ENCODE assay signal across 10 cellular contexts in the genomic region with DNA sequence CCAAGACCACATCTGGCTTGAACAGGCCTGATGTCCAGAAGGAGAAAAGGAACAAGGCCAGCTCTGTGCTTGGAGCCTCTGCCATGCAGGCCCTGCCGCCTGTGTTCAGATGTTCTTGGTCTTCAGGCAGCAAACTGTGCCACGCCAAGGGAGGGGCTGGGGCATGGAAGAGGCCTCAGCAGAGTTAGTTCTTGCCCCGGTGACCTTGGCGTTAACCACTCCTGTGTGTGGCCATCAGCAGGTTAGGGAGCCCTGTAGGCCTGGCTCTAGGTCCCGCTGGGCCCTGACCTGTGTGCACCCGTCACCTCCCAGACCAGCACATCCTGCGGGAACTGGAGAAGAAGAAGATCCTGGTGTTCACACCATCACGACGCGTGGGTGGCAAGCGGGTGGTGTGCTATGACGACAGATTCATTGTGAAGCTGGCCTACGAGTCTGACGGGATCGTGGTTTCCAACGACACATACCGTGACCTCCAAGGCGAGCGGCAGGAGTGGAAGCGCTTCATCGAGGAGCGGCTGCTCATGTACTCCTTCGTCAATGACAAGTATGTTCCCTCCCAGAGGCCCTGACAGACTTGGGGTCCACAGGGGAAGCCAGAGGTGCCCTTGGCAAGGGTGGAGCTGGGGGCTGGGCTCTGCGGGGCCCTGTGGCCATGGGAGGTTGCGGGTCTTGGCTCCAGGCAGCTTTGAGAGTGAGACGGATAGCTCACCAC. TPM values are rescaled to one million over a fixed set of nuclear protein-coding genes. Genes with fewer than 3 reads are reported as not detected.
DNase-seq lines count a peak whose midpoint lies in the region; ATAC-seq lines count a peak whose summit lies in the region.
"Had no signal": no experiment of that assay in that cellular context is flagged by ENCODE, and none has a peak within 500 bp of the region (broad histone marks: within the 10 kb centered on the region; RNA-seq: fewer than 3 reads in every experiment).

No MANE protein-coding gene starts in this region.

- POLR2A ChIA-PET in naive thymus-derived CD4-positive, alpha-beta T cell (lab: Charles Lee), result interaction anchor here (0.6 to 4.5 kb wide), 3 partner anchors 9 to 40 kb away, joined by 3 to 52 read pairs (median 8); partner anchors contain the start of gene MEAF6

- CTCF ChIA-PET in naive thymus-derived CD4-positive, alpha-beta T cell (lab: Charles Lee), result interaction anchor here (0.6 kb wide), 1 partner anchor 9 kb away, joined by 4 read pairs; no protein-coding TSS in a partner anchor

- peaks cover 26% of the 10 kb centered on the region in 2 donors for H3K4me1 ChIP-seq in naive thymus-derived CD4-positive, alpha-beta T cell (ENCODE audit: control insufficient read depth in 2 of 2, insufficient read depth in 2 of 2, low read length in 2 of 2)

- no peaks in the 10 kb centered on the region for H3K9me3 Mint-ChIP-seq in activated naive CD8-positive, alpha-beta T cell (ENCODE audit: low read depth)
- no peaks in the 10 kb centered on the region for H3K9me3 Mint-ChIP-seq in naive thymus-derived CD4-positive, alpha-beta T cell

- peak overlapping the region; percentile 95 for H3K27ac ChIP-seq in naive thymus-derived CD4-positive, alpha-beta T cell (ENCODE audit: low read depth, low read length)
- H3K27ac ChIP-seq: SJCRH30 had no signal

- no peaks in the 10 kb centered on the region for H3K9me3 ChIP-seq in naive thymus-derived CD4-positive, alpha-beta T cell (ENCODE audit: control insufficient read depth in 2 of 3, low read length in 3 of 3)
- H3K9me3 ChIP-seq: SJCRH30 had no signal

- peak in 2 of 3 donors; percentile 40 for DNase-seq in stimulated activated CD4-positive, alpha-beta T cell treated with anti-CD3 and anti-CD28 coated beads, Interleukin-12 subunit alpha, Interleukin-12 subunit beta, amount 100 ng/mL, for 48 hours (ENCODE audit: low read depth in 2 of 3, low spot score in 1 of 3)
- DNase-seq in stimulated activated CD4-positive, alpha-beta T cell treated with anti-CD3 and anti-CD28 coated beads, Interleukin-12 subunit alpha, Interleukin-12 subunit beta, amount 100 ng/mL, for 4 hours, result no peak
- peak in 1 of 9 donors; percentile 20 for DNase-seq in naive thymus-derived CD4-positive, alpha-beta T cell
- DNase-seq in sciatic nerve (ENCODE audit: low spot score) (no peak), NCI-H69 (lab: John Stamatoyannopoulos, UW) (no peak)
- DNase-seq: amygdala, SJCRH30 had no signal

- H3K4me3 Mint-ChIP-seq in activated naive CD8-positive, alpha-beta T cell, result peak overlapping the region; percentile 99
- H3K4me3 Mint-ChIP-seq in naive thymus-derived CD4-positive, alpha-beta T cell, result peak overlapping the region in 2 of 10 donors; percentile 41 to 91

- H3K27me3 ChIP-seq in naive thymus-derived CD4-positive, alpha-beta T cell (ENCODE audit: control insufficient read depth in 2 of 2, insufficient read depth in 2 of 2, low read length in 2 of 2), result no peaks in the 10 kb centered on the region
- H3K27me3 ChIP-seq: SJCRH30 had no signal

- no peak overlapping the region for H3K4me3 ChIP-seq in naive thymus-derived CD4-positive, alpha-beta T cell (ENCODE audit: low read length)
- H3K4me3 ChIP-seq: SJCRH30 had no signal

- H3K27ac Mint-ChIP-seq in activated naive CD8-positive, alpha-beta T cell, result peak overlapping the region; percentile 98
- H3K27ac Mint-ChIP-seq in naive thymus-derived CD4-positive, alpha-beta T cell, result peak overlapping the region; percentile 36 to 99 (median 97)

- H3K36me3 ChIP-seq in naive thymus-derived CD4-positive, alpha-beta T cell (ENCODE audit: control insufficient read depth in 2 of 3, insufficient read depth in 3 of 3, low read length in 3 of 3), result peaks cover 16 to 55% (median 33%) of the 10 kb centered on the region in 3 experiments

- no peaks in the 10 kb centered on the region for H3K27me3 Mint-ChIP-seq in activated naive CD8-positive, alpha-beta T cell
- no peaks in the 10 kb centered on the region for H3K27me3 Mint-ChIP-seq in naive thymus-derived CD4-positive, alpha-beta T cell

- ATAC-seq in naive thymus-derived CD4-positive, alpha-beta T cell, result no peak
- ATAC-seq in sciatic nerve (no peak), GM21786 (IDR thresholded peaks at IDR 0.05; ENCODE audit: unreplicated experiment) (no peak), HG02885 (IDR thresholded peaks at IDR 0.05; ENCODE audit: poor library complexity, unreplicated experiment) (no peak)

- peaks cover 16% of the 10 kb centered on the region for H3K36me3 Mint-ChIP-seq in activated naive CD8-positive, alpha-beta T cell
- peaks cover 3 to 54% (median 8%) of the 10 kb centered on the region in 5 donors for H3K36me3 Mint-ChIP-seq in naive thymus-derived CD4-positive, alpha-beta T cell

- intact Hi-C loops in naive thymus-derived CD4-positive, alpha-beta T cell (cut with micrococcal nuclease), result no loop called here
- intact Hi-C loops in sciatic nerve (cut with DNase I), result no loop called here

- peaks cover 43% of the 10 kb centered on the region for H3K4me1 Mint-ChIP-seq in activated naive CD8-positive, alpha-beta T cell (ENCODE audit: low read depth)
- H3K4me1 Mint-ChIP-seq in naive thymus-derived CD4-positive, alpha-beta T cell, result peaks cover 21 to 50% (median 31%) of the 10 kb centered on the region in 7 donors

RNA-seq across cellular contexts. Expression of gene ZC3H12A, which starts 7.1 kb away (rescaled TPM):
- total RNA-seq in naive thymus-derived CD4-positive, alpha-beta T cell, result 100 to 1,000 TPM in 2 of 5 experiments, 10 to 100 TPM in 3; 35.0 to 122 (median 46.7) TPM
- polyA plus RNA-seq in naive thymus-derived CD4-positive, alpha-beta T cell, result 1 to 10 TPM; 4.4 to 4.7 TPM
- total RNA-seq in sciatic nerve, result 5.8 TPM

RNA-seq across cellular contexts. Expression of gene MEAF6, which starts 33.1 kb away (rescaled TPM):
- 10 to 100 TPM; 45.0 to 89.5 (median 57.7) TPM for total RNA-seq in naive thymus-derived CD4-positive, alpha-beta T cell
- 100 to 1,000 TPM; 117 to 138 TPM for polyA plus RNA-seq in naive thymus-derived CD4-positive, alpha-beta T cell
- 52.7 TPM for total RNA-seq in sciatic nerve

Comparison
In these comparisons a context has a peak if more than half of its experiments do, and no peak if none do; other contexts are left out.
1. DNase-seq: peak in stimulated activated CD4-positive, alpha-beta T cell treated with anti-CD3 and anti-CD28 coated beads, Interleukin-12 subunit alpha, Interleukin-12 subunit beta, amount 100 ng/mL, for 48 hours (2 of 3); none in stimulated activated CD4-positive, alpha-beta T cell treated with anti-CD3 and anti-CD28 coated beads, Interleukin-12 subunit alpha, Interleukin-12 subunit beta, amount 100 ng/mL, for 4 hours (single experiment), sciatic nerve (single experiment) and NCI-H69 (single experiment).